In the genomic region with DNA sequence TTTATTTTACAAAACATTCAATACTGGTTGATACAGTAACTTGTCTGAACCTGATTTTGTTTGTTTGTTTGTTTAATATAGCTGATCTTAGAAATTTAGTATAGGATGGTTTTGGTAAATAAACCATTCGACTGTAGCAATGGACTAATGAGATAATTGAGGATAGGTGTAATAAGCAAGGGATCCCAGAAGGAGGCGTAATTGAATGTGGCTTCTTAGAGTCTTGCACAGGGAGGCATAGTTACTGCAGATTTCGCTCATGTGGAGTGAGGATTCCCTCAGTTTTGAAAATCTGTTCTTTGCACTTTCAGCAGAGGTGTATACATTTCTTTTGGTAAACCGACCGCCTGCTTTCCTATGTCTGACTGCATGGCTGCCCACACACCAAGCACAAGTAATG, we compare ENCODE assay signal across 1 cellular context.
TF ChIP-seq lines count a peak whose summit lies in the region.

No MANE protein-coding gene starts in this region.

TF ChIP-seq in GM23338, 12 proteins besides CTCF, POLR2A, EP300 and RAD21 (continued from another document):
- TF ChIP-seq, protein P1, sequence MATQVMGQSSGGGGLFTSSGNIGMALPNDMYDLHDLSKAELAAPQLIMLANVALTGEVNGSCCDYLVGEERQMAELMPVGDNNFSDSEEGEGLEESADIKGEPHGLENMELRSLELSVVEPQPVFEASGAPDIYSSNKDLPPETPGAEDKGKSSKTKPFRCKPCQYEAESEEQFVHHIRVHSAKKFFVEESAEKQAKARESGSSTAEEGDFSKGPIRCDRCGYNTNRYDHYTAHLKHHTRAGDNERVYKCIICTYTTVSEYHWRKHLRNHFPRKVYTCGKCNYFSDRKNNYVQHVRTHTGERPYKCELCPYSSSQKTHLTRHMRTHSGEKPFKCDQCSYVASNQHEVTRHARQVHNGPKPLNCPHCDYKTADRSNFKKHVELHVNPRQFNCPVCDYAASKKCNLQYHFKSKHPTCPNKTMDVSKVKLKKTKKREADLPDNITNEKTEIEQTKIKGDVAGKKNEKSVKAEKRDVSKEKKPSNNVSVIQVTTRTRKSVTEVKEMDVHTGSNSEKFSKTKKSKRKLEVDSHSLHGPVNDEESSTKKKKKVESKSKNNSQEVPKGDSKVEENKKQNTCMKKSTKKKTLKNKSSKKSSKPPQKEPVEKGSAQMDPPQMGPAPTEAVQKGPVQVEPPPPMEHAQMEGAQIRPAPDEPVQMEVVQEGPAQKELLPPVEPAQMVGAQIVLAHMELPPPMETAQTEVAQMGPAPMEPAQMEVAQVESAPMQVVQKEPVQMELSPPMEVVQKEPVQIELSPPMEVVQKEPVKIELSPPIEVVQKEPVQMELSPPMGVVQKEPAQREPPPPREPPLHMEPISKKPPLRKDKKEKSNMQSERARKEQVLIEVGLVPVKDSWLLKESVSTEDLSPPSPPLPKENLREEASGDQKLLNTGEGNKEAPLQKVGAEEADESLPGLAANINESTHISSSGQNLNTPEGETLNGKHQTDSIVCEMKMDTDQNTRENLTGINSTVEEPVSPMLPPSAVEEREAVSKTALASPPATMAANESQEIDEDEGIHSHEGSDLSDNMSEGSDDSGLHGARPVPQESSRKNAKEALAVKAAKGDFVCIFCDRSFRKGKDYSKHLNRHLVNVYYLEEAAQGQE (IDR thresholded peaks at IDR 0.05; ENCODE audit: unreplicated experiment) = no peak
- no peak for TF ChIP-seq EZH2phosphoT487 (IDR thresholded peaks at IDR 0.05; ENCODE audit: unreplicated experiment)
- TF ChIP-seq EZH2 (IDR thresholded peaks at IDR 0.05; ENCODE audit: low read depth, unreplicated experiment) = no peak
- no peak for TF ChIP-seq POLR2AphosphoS5 (IDR thresholded peaks at IDR 0.05; ENCODE audit: low read depth)
